ENCODE assay signal across 16 cellular contexts in the genomic region with DNA sequence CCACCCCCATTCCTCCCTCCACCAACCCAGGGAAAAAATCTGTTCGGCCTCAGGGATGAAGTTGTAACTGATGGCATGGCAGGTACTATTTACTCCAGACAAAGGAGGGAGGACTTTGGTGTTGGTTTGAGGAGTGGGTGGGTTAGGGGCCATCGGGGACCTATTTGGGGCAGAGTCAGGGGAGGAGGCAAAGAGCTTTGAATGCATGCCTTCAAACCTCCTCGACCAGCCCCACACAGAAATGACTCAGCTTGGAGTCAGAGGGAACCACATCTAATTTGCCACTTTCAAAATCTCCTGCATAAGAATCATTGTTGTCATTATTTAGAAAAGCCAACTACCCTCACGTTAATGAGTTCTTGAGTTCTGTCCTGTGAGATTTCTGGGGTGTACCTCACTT. TPM values are rescaled to one million over a fixed set of nuclear protein-coding genes. Genes with fewer than 3 reads are reported as not detected.
DNase-seq lines count a peak whose midpoint lies in the region; ATAC-seq, FAIRE-seq and TF ChIP-seq lines count a peak whose summit lies in the region.
"Had no signal": no experiment of that assay in that cellular context is flagged by ENCODE, and none has a peak within 500 bp of the region (broad histone marks: within the 10 kb centered on the region; RNA-seq: fewer than 3 reads in every experiment).

No MANE protein-coding gene starts in this region.

- no peak for TF ChIP-seq CTCF in activated CD8-positive, alpha-beta T cell treated with anti-CD3 and anti-CD28 coated beads for 36 hours (IDR thresholded peaks at IDR 0.05)
- TF ChIP-seq CTCF in fibroblast of lung (conservative IDR thresholded peaks at IDR 0.05 in 1 of 2, IDR thresholded peaks at IDR 0.05 in 1 of 2; ENCODE audit: low read depth in 1 of 2, low read length in 2 of 2) (no peak), left lung (IDR thresholded peaks at IDR 0.05) (no peak)

- no peak overlapping the region for H3K4me3 Mint-ChIP-seq in activated CD8-positive, alpha-beta T cell treated with anti-CD3 and anti-CD28 coated beads for 36 hours
- H3K4me3 Mint-ChIP-seq in activated CD8-positive, alpha-beta T cell treated with anti-CD3 and anti-CD28 coated beads, Interleukin-2, amount 10 ng/mL, durations not matched to agents 7 days and 5 days, result no peak overlapping the region
- H3K4me3 Mint-ChIP-seq in stimulated activated effector memory CD8-positive, alpha-beta T cell treated with anti-CD3 and anti-CD28 coated beads, Interleukin-12 subunit alpha, Interleukin-12 subunit beta, amount 100 ng/mL, for 72 hours, result no peak overlapping the region
- H3K4me3 Mint-ChIP-seq: activated T-helper 1 cell treated with anti-CD3 and anti-CD28 coated beads, Interleukin-12 subunit alpha, Interleukin-12 subunit beta, Interleukin-2, Interleukin-4 antibody, amounts not matched to agents 30 ng/mL and 10 ng/mL and 1 ng/mL, durations not matched to agents 14 hours and 24 hours and 36 hours; endodermal cell had no signal

- H3K27me3 ChIP-seq in fibroblast of lung (ENCODE audit: control insufficient read depth, insufficient read depth, low read length) (peaks cover 24% of the 10 kb centered on the region), left lung (peaks cover 17 to 68% of the 10 kb centered on the region in 2 donors)

- no peaks in the 10 kb centered on the region for H3K9me3 Mint-ChIP-seq in activated CD8-positive, alpha-beta T cell treated with anti-CD3 and anti-CD28 coated beads for 36 hours
- no peaks in the 10 kb centered on the region for H3K9me3 Mint-ChIP-seq in activated CD8-positive, alpha-beta T cell treated with anti-CD3 and anti-CD28 coated beads, Interleukin-2, amount 10 ng/mL, durations not matched to agents 7 days and 5 days (ENCODE audit: insufficient read depth)
- no peaks in the 10 kb centered on the region for H3K9me3 Mint-ChIP-seq in stimulated activated effector memory CD8-positive, alpha-beta T cell treated with anti-CD3 and anti-CD28 coated beads, Interleukin-12 subunit alpha, Interleukin-12 subunit beta, amount 100 ng/mL, for 72 hours
- H3K9me3 Mint-ChIP-seq: activated T-helper 1 cell treated with anti-CD3 and anti-CD28 coated beads, Interleukin-12 subunit alpha, Interleukin-12 subunit beta, Interleukin-2, Interleukin-4 antibody, amounts not matched to agents 30 ng/mL and 10 ng/mL and 1 ng/mL, durations not matched to agents 14 hours and 24 hours and 36 hours; endodermal cell had no signal

- no peaks in the 10 kb centered on the region for H3K36me3 Mint-ChIP-seq in activated CD8-positive, alpha-beta T cell treated with anti-CD3 and anti-CD28 coated beads for 36 hours (ENCODE audit: low read depth)
- peaks cover 3% of the 10 kb centered on the region for H3K36me3 Mint-ChIP-seq in activated CD8-positive, alpha-beta T cell treated with anti-CD3 and anti-CD28 coated beads, Interleukin-2, amount 10 ng/mL, durations not matched to agents 7 days and 5 days (ENCODE audit: low read depth)
- H3K36me3 Mint-ChIP-seq in stimulated activated effector memory CD8-positive, alpha-beta T cell treated with anti-CD3 and anti-CD28 coated beads, Interleukin-12 subunit alpha, Interleukin-12 subunit beta, amount 100 ng/mL, for 72 hours, result no peaks in the 10 kb centered on the region

- H3K9ac ChIP-seq in fibroblast of lung (ENCODE audit: insufficient read depth, low read length), result no peak overlapping the region

- H3K27ac ChIP-seq in fibroblast of lung (ENCODE audit: insufficient read depth, low read length) (no peak overlapping the region), left lung (no peak overlapping the region)
- H3K27ac ChIP-seq: transverse colon had no signal

- POLR2A ChIA-PET in activated CD8-positive, alpha-beta T cell treated with anti-CD3 and anti-CD28 coated beads for 36 hours (lab: Charles Lee), result interaction anchor here (0.6 kb wide), 1 partner anchor 8 kb away, joined by 3 read pairs; no protein-coding TSS in a partner anchor
- POLR2A ChIA-PET in activated CD8-positive, alpha-beta T cell treated with anti-CD3 and anti-CD28 coated beads, Interleukin-2, amount 10 ng/mL, durations not matched to agents 7 days and 5 days (lab: Charles Lee), result no interaction called here

- H3K36me3 ChIP-seq in fibroblast of lung (ENCODE audit: control insufficient read depth, insufficient read depth, low read length) (no peaks in the 10 kb centered on the region), left lung (no peaks in the 10 kb centered on the region)
- H3K36me3 ChIP-seq: transverse colon had no signal

- no peak overlapping the region for H3K4me2 ChIP-seq in fibroblast of lung (ENCODE audit: extremely low read depth, insufficient read depth, low read length)

- peak; percentile 10 for DNase-seq in activated CD8-positive, alpha-beta T cell treated with anti-CD3 and anti-CD28 coated beads for 36 hours
- DNase-seq in activated CD8-positive, alpha-beta T cell treated with anti-CD3 and anti-CD28 coated beads, Interleukin-2, amount 10 ng/mL, durations not matched to agents 7 days and 5 days, result no peak
- DNase-seq in RCC 7860 (ENCODE audit: low spot score) (no peak), fibroblast of lung (ENCODE audit: low read depth in 2 of 2) (peak; percentile 51 to 59), GM12891 (ENCODE audit: insufficient read length, low spot score) (no peak), left lung (no peak)
- no peak for DNase-seq in stimulated activated effector memory CD8-positive, alpha-beta T cell treated with anti-CD3 and anti-CD28 coated beads, Interleukin-12 subunit alpha, Interleukin-12 subunit beta, amount 100 ng/mL, for 72 hours (ENCODE audit: low spot score in 2 of 2)
- DNase-seq: ACHN, endodermal cell, hippocampal formation, NCI-H2107, nucleus accumbens, transverse colon had no signal

- intact Hi-C loops in activated CD8-positive, alpha-beta T cell treated with anti-CD3 and anti-CD28 coated beads for 36 hours (cut with micrococcal nuclease), result no loop called here
- intact Hi-C loops in left lung (cut with DNase I), result no loop called here

- no peaks in the 10 kb centered on the region for H3K9me3 ChIP-seq in fibroblast of lung (ENCODE audit: control insufficient read depth, insufficient read depth, low read depth, low read length)
- H3K9me3 ChIP-seq in left lung, result no peaks in the 10 kb centered on the region
- H3K9me3 ChIP-seq: transverse colon had no signal

- TF ChIP-seq POLR2A in GM12891 (IDR thresholded peaks at IDR 0.05; ENCODE audit: low read depth, low read length), result no peak

- CTCF ChIA-PET in activated CD8-positive, alpha-beta T cell treated with anti-CD3 and anti-CD28 coated beads for 36 hours (lab: Charles Lee), result interaction anchor here (1.5 kb wide), 1 partner anchor 39 kb away, joined by 3 read pairs; no protein-coding TSS in a partner anchor
- CTCF ChIA-PET in activated CD8-positive, alpha-beta T cell treated with anti-CD3 and anti-CD28 coated beads, Interleukin-2, amount 10 ng/mL, durations not matched to agents 7 days and 5 days (lab: Charles Lee), result no interaction called here

- FAIRE-seq in RCC 7860 (lab: Jason Lieb, UNC) (peak; percentile 18), GM12891 (lab: Jason Lieb, UNC) (no peak)

- H3K27me3 Mint-ChIP-seq in activated CD8-positive, alpha-beta T cell treated with anti-CD3 and anti-CD28 coated beads for 36 hours, result peaks cover 48% of the 10 kb centered on the region
- peaks cover 47% of the 10 kb centered on the region for H3K27me3 Mint-ChIP-seq in activated CD8-positive, alpha-beta T cell treated with anti-CD3 and anti-CD28 coated beads, Interleukin-2, amount 10 ng/mL, durations not matched to agents 7 days and 5 days (ENCODE audit: low read depth)

- H3K27ac Mint-ChIP-seq in activated CD8-positive, alpha-beta T cell treated with anti-CD3 and anti-CD28 coated beads for 36 hours, result no peak overlapping the region
- no peak overlapping the region for H3K27ac Mint-ChIP-seq in activated CD8-positive, alpha-beta T cell treated with anti-CD3 and anti-CD28 coated beads, Interleukin-2, amount 10 ng/mL, durations not matched to agents 7 days and 5 days
- no peak overlapping the region for H3K27ac Mint-ChIP-seq in stimulated activated effector memory CD8-positive, alpha-beta T cell treated with anti-CD3 and anti-CD28 coated beads, Interleukin-12 subunit alpha, Interleukin-12 subunit beta, amount 100 ng/mL, for 72 hours
- H3K27ac Mint-ChIP-seq: activated T-helper 1 cell treated with anti-CD3 and anti-CD28 coated beads, Interleukin-12 subunit alpha, Interleukin-12 subunit beta, Interleukin-2, Interleukin-4 antibody, amounts not matched to agents 30 ng/mL and 10 ng/mL and 1 ng/mL, durations not matched to agents 14 hours and 24 hours and 36 hours; endodermal cell had no signal

- peaks cover 6% of the 10 kb centered on the region for H3K4me1 Mint-ChIP-seq in activated CD8-positive, alpha-beta T cell treated with anti-CD3 and anti-CD28 coated beads for 36 hours (ENCODE audit: low read depth)
- peaks cover 8% of the 10 kb centered on the region for H3K4me1 Mint-ChIP-seq in activated CD8-positive, alpha-beta T cell treated with anti-CD3 and anti-CD28 coated beads, Interleukin-2, amount 10 ng/mL, durations not matched to agents 7 days and 5 days (ENCODE audit: low read depth)
- peaks cover 6% of the 10 kb centered on the region for H3K4me1 Mint-ChIP-seq in stimulated activated effector memory CD8-positive, alpha-beta T cell treated with anti-CD3 and anti-CD28 coated beads, Interleukin-12 subunit alpha, Interleukin-12 subunit beta, amount 100 ng/mL, for 72 hours

- H3K4me3 ChIP-seq in fibroblast of lung (replicated peaks in 1 of 4; ENCODE audit: control extremely low read depth in 1 of 4, insufficient read depth in 1 of 4, low read depth in 3 of 4, low read length in 4 of 4) (no peak overlapping the region), left lung (no peak overlapping the region)
- H3K4me3 ChIP-seq: lung, transverse colon had no signal

- H3K4me1 ChIP-seq in fibroblast of lung (ENCODE audit: control insufficient read depth, extremely low read depth, insufficient read depth, low read length) (no peaks in the 10 kb centered on the region), left lung (peaks cover 0 to 12% of the 10 kb centered on the region in 2 donors)

- H2AFZ ChIP-seq in fibroblast of lung (ENCODE audit: low read length), result no peak overlapping the region

- ATAC-seq in activated CD8-positive, alpha-beta T cell treated with anti-CD3 and anti-CD28 coated beads for 36 hours, result no peak
- ATAC-seq in activated CD8-positive, alpha-beta T cell treated with anti-CD3 and anti-CD28 coated beads, Interleukin-2, amount 10 ng/mL, durations not matched to agents 7 days and 5 days, result no peak
- ATAC-seq in stimulated activated effector memory CD8-positive, alpha-beta T cell treated with anti-CD3 and anti-CD28 coated beads, Interleukin-12 subunit alpha, Interleukin-12 subunit beta, amount 100 ng/mL, for 72 hours, result peak; percentile 46
- no peak for ATAC-seq in left lung
- ATAC-seq in GM18868 (IDR thresholded peaks at IDR 0.05; ENCODE audit: unreplicated experiment), result no peak

- no peaks in the 10 kb centered on the region for H4K20me1 ChIP-seq in fibroblast of lung (ENCODE audit: control insufficient read depth, extremely low read depth, insufficient read depth, low read length)

- no peaks in the 10 kb centered on the region for H3K79me2 ChIP-seq in fibroblast of lung (ENCODE audit: control insufficient read depth, insufficient read depth, low read length)

RNA-seq across cellular contexts. Expression of gene ZBTB7C, which starts 4.1 kb away (rescaled TPM):
- not detected for total RNA-seq in activated CD8-positive, alpha-beta T cell treated with anti-CD3 and anti-CD28 coated beads for 36 hours
- total RNA-seq in activated CD8-positive, alpha-beta T cell treated with anti-CD3 and anti-CD28 coated beads, Interleukin-2, amount 10 ng/mL, durations not matched to agents 7 days and 5 days, result not detected
- total RNA-seq in fibroblast of lung, result 0.33 and 0.51 TPM in 2 replicates
- polyA plus RNA-seq in fibroblast of lung, result 0.10 and 0.19 TPM in 2 replicates
- 0.02 and 0.05 TPM in 2 replicates for polyA plus RNA-seq in fibroblast of lung (2012)
- polyA minus RNA-seq in fibroblast of lung (ENCODE audit: low replicate concordance), result not detected in 2 replicates
- not detected for polyA plus RNA-seq in GM12891 (2012; ENCODE audit: low read depth, missing spikeins)
- 1 to 10 TPM; 7.5 to 8.7 TPM for total RNA-seq in left lung

Comparison
In these comparisons a context has a peak if more than half of its experiments do, and no peak if none do; other contexts are left out.
1. DNase-seq: peak in activated CD8-positive, alpha-beta T cell treated with anti-CD3 and anti-CD28 coated beads for 36 hours (single experiment) and fibroblast of lung (2 of 2); none in activated CD8-positive, alpha-beta T cell treated with anti-CD3 and anti-CD28 coated beads, Interleukin-2, amount 10 ng/mL, durations not matched to agents 7 days and 5 days (single experiment), RCC 7860 (single experiment), stimulated activated effector memory CD8-positive, alpha-beta T cell treated with anti-CD3 and anti-CD28 coated beads, Interleukin-12 subunit alpha, Interleukin-12 subunit beta, amount 100 ng/mL, for 72 hours (0 of 2), GM12891 (single experiment) and left lung (0 of 2).